ENCODE assay signal across 8 cellular contexts in genomic region chr19:2097330-2098327, GRCh38. TPM values are rescaled to one million over a fixed set of nuclear protein-coding genes. Genes with fewer than 3 reads are reported as not detected.
DNase-seq lines count a peak whose midpoint lies in the region; ATAC-seq and TF ChIP-seq lines count a peak whose summit lies in the region.

No MANE protein-coding gene starts in this region.

- TF ChIP-seq POLR2A in stomach (IDR thresholded peaks at IDR 0.05) = no peak

- peaks cover 26 to 47% (median 46%) of the 10 kb centered on the region in 4 donors for H3K36me3 ChIP-seq in stomach

- TF ChIP-seq CTCF in stomach (IDR thresholded peaks at IDR 0.05) = no peak

- peak; percentile 5 for DNase-seq in NCI-H146 (lab: John Stamatoyannopoulos, UW)
- DNase-seq in NCI-H146 treated with DMSO at 0.1 percent for 48 hours (lab: John Stamatoyannopoulos, UW; ENCODE audit: unreplicated experiment) = no peak
- DNase-seq in NCI-H1092 treated with DMSO at 0.1 percent for 48 hours (lab: John Stamatoyannopoulos, UW) = peak; percentile 31
- DNase-seq in activated naive CD4-positive, alpha-beta T cell treated with anti-CD3 and anti-CD28 coated beads, Interleukin-2, amount 50 U/mL, for 16 hours = peak; percentile 53
- peak; percentile 42 for DNase-seq in kidney tubule cell (ENCODE audit: low spot score)
- DNase-seq in stomach = no peak
- DNase-seq in midbrain (lab: John Stamatoyannopoulos, UW) = no peak

- peaks cover 22 to 48% (median 41%) of the 10 kb centered on the region in 4 donors for H3K4me1 ChIP-seq in stomach

- no peaks in the 10 kb centered on the region for H3K27me3 ChIP-seq in stomach

- peak overlapping the region; percentile 66 to 100 (median 83) for H3K27ac ChIP-seq in stomach

- H3K4me3 ChIP-seq in stomach = peak overlapping the region; percentile 45 to 59 (median 50)

- no peak for TF ChIP-seq EP300 in stomach (IDR thresholded peaks at IDR 0.05)

- intact Hi-C loops in stomach (cut with DNase I; ENCODE audit: low total_unique reads) = no loop called here

- no peak for ATAC-seq in HG02763 (IDR thresholded peaks at IDR 0.05; ENCODE audit: unreplicated experiment)

- 42 to 68% (median 51%) methylated on average over 24 to 47 of the region's 47 CpGs for WGBS in stomach, 5 donors

- H3K9me3 ChIP-seq in stomach = no peaks in the 10 kb centered on the region

RNA-seq across cellular contexts. Expression of gene IZUMO4, which starts 0.9 kb away (rescaled TPM):
- total RNA-seq in stomach = 1 to 10 TPM in 2 of 5 donors, not detected in 3; 3.5 to 7.5 TPM
- 10 to 100 TPM in 1 of 3 donors, 1 to 10 TPM in 2; 8.1 to 22.3 (median 9.6) TPM for polyA plus RNA-seq in stomach

RNA-seq across cellular contexts. Expression of gene MOB3A, which starts 1.5 kb away (rescaled TPM):
- total RNA-seq in stomach = 100 to 1,000 TPM in 2 of 5 donors, 10 to 100 TPM in 2, 1 to 10 TPM in 1; 9.9 to 181 (median 41.4) TPM
- 10 to 100 TPM; 12.6 to 17.4 (median 14.1) TPM for polyA plus RNA-seq in stomach

RNA-seq across cellular contexts. Expression of gene MKNK2, which starts 46.6 kb away (rescaled TPM):
- 100 to 1,000 TPM in 2 of 5 donors, 10 to 100 TPM in 3; 38.7 to 192 (median 83.9) TPM for total RNA-seq in stomach
- 100 to 1,000 TPM; 102 to 164 (median 130) TPM for polyA plus RNA-seq in stomach

RNA-seq across cellular contexts. Expression of gene AP3D1, which starts 53.7 kb away (rescaled TPM):
- 100 to 1,000 TPM in 4 of 5 donors, 10 to 100 TPM in 1; 49.0 to 340 (median 134) TPM for total RNA-seq in stomach
- polyA plus RNA-seq in stomach = 10 to 100 TPM; 53.8 to 59.6 (median 59.4) TPM

Comparison
In these comparisons a context has a peak if more than half of its experiments do, and no peak if none do; other contexts are left out.
1. DNase-seq: peak in NCI-H146 (single experiment), NCI-H1092 treated with DMSO at 0.1 percent for 48 hours (single experiment), activated naive CD4-positive, alpha-beta T cell treated with anti-CD3 and anti-CD28 coated beads, Interleukin-2, amount 50 U/mL, for 16 hours (single experiment) and kidney tubule cell (single experiment); none in NCI-H146 treated with DMSO at 0.1 percent for 48 hours (single experiment), stomach (single experiment) and midbrain (single experiment).